11 cellular contexts compared by ENCODE assay signal in the genomic region with DNA sequence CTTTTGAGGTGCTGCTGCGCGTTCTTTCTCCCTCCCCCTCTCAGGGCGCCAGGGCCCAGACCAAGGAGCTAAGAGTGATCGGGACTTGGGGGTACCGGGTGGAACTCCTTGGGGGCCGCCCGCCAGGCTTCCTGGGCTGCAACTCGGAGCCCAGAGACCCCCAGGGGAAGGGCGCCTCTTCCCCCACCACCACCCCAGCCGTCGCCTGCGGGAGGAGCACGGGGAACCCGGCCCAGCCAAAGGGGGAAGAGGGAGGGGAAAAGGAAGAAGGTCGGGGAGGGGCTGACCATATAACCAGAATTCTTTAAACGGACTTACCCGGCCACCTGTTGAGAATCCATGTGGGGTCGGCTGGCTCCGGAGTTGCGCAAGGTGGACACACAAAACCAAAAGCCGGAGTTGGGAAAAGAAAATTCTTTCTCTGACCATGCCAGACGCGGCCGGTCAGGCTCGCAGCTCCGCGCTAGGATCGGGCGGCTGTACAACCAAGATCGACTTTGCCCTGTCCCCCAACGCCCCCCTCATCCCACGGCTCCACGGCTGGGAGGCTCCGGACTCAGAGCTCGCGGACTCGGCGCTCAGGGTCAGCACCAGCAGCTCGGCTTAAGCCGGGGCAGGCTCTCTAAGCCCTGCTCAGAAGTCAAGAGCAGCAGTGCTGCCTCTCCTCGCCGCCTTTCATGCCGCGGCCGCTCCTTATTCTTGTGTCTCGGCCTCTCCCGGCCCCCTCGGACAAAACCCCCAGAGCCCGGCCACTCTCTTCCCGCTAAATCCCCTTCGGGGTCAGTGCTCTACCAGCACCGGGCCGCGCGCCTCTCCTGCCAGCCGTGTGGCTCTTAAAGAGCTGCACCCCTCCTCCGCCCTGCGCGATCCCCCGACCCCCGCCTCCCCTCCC. TPM values are rescaled to one million over a fixed set of nuclear protein-coding genes. Genes with fewer than 3 reads are reported as not detected.
A peak's percentile ranks its signal among the peaks of the same experiment; 100 is the strongest.
DNase-seq lines count a peak whose midpoint lies in the region; ATAC-seq and TF ChIP-seq lines count a peak whose summit lies in the region.
"Had no signal": no experiment of that assay in that cellular context is flagged by ENCODE, and none has a peak within 500 bp of the region (broad histone marks: within the 10 kb centered on the region; RNA-seq: fewer than 3 reads in every experiment).

No MANE protein-coding gene starts in this region.

- WGBS in ectodermal cell, 2 experiments = 0% methylated on average over 56 to 61 of the region's 61 CpGs

- TF ChIP-seq CTCF in NB4 (IDR thresholded peaks at IDR 0.05; ENCODE audit: low read depth, low read length) (no peak), retinal pigment epithelial cell (conservative IDR thresholded peaks at IDR 0.05; ENCODE audit: low read depth, low read length) (no peak)

- H3K27ac ChIP-seq in ectodermal cell (ENCODE audit: insufficient read depth, low read depth, low read length, poor library complexity, severe bottlenecking) = no peak overlapping the region
- H3K27ac ChIP-seq: dorsolateral prefrontal cortex had no signal

- H3K27me3 ChIP-seq in ectodermal cell (ENCODE audit: control insufficient read depth, insufficient read depth, low read length, poor library complexity, severe bottlenecking) = peaks cover 100% of the 10 kb centered on the region

- H3K4me3 ChIP-seq in NB4 (ENCODE audit: low read depth, low read length) = peak overlapping the region; percentile 87
- peak overlapping the region; percentile 14 for H3K4me3 ChIP-seq in ectodermal cell (ENCODE audit: insufficient read depth, low read depth, low read length)
- peak overlapping the region; percentile 100 for H3K4me3 ChIP-seq in retinal pigment epithelial cell (ENCODE audit: low read length)

- peaks cover 56% of the 10 kb centered on the region for H3K4me1 ChIP-seq in ectodermal cell (ENCODE audit: control insufficient read depth, insufficient read depth, low read length)

- no peaks in the 10 kb centered on the region for H3K36me3 ChIP-seq in ectodermal cell (ENCODE audit: control insufficient read depth, insufficient read depth, low read length)

- no peaks in the 10 kb centered on the region for H3K9me3 ChIP-seq in ectodermal cell (ENCODE audit: control insufficient read depth, low read length)

- ATAC-seq in HG02885 (IDR thresholded peaks at IDR 0.05; ENCODE audit: poor library complexity, unreplicated experiment) = no peak

- peak; percentile 53 for TF ChIP-seq POLR2A in NB4 (IDR thresholded peaks at IDR 0.05; ENCODE audit: extremely low read depth, insufficient read length)

- DNase-seq in NCI-H2227 (lab: John Stamatoyannopoulos, UW; ENCODE audit: unreplicated experiment) (peak; percentile 13), NCI-H2227 treated with DMSO at 0.1 percent for 48 hours (lab: John Stamatoyannopoulos, UW) (no peak), NB4 (ENCODE audit: low read depth) (peak; percentile 96), retinal pigment epithelial cell (ENCODE audit: low read depth) (no peak)
- DNase-seq in stimulated activated CD4-positive, alpha-beta T cell treated with anti-CD3 and anti-CD28 coated beads, Interleukin-4, amount 100 ng/mL, for 4 hours = no peak
- no peak for DNase-seq in activated T-cell treated with anti-CD3 and anti-CD28 coated beads, Interleukin-2, amount 50 U/mL, for 1 hour
- DNase-seq: ACHN, kidney had no signal

RNA-seq across cellular contexts. Expression of a gene that starts 6.3 kb away (rescaled TPM):
- polyA plus RNA-seq in ectodermal cell (2013, experiment 1 of 4) = 1.3 TPM
- polyA plus RNA-seq in ectodermal cell (2013, experiment 2 of 4) = 3.5 TPM
- polyA plus RNA-seq in ectodermal cell (2013, experiment 3 of 4) = 2.4 TPM
- 4.5 TPM for polyA plus RNA-seq in ectodermal cell (2013, experiment 4 of 4)

Comparison
In these comparisons a context has a peak if more than half of its experiments do, and no peak if none do; other contexts are left out.
1. DNase-seq: peak in NCI-H2227 (single experiment) and NB4 (single experiment); none in NCI-H2227 treated with DMSO at 0.1 percent for 48 hours (single experiment), retinal pigment epithelial cell (single experiment), stimulated activated CD4-positive, alpha-beta T cell treated with anti-CD3 and anti-CD28 coated beads, Interleukin-4, amount 100 ng/mL, for 4 hours (0 of 2) and activated T-cell treated with anti-CD3 and anti-CD28 coated beads, Interleukin-2, amount 50 U/mL, for 1 hour (single experiment).
2. H3K4me3 ChIP-seq: peak in every context shown above with its lines; median percentile 100 in retinal pigment epithelial cell; 87 in NB4; 14 in ectodermal cell.